Comparison of ENCODE assay signal across 8 cellular contexts in genomic region chr5:125411163-125412050, GRCh38.
DNase-seq lines count a peak whose midpoint lies in the region; ATAC-seq and TF ChIP-seq lines count a peak whose summit lies in the region.

No MANE protein-coding gene starts in this region.

- no peaks in the 10 kb centered on the region for H4K20me1 ChIP-seq in PC-9 (ENCODE audit: insufficient read depth)

- DNase-seq in NCI-H1436 (lab: John Stamatoyannopoulos, UW) (peak; percentile 57), NCI-H1436 treated with DMSO at 0.1 percent for 48 hours (lab: John Stamatoyannopoulos, UW) (no peak), PC-9 (no peak), fibroblast of villous mesenchyme (ENCODE audit: low read depth) (peak; percentile 13), retina (peak; percentile 62)
- DNase-seq in activated CD4-positive, CD25-positive, alpha-beta regulatory T cell treated with anti-CD3 and anti-CD28 coated beads, Interleukin-2, amount 50 U/mL, for 72 hours, result no peak
- no peak for DNase-seq in activated naive CD4-positive, alpha-beta T cell treated with anti-CD3 and anti-CD28 coated beads, Interleukin-2, amount 50 U/mL, for 72 hours (ENCODE audit: low spot score in 2 of 2)

- no peak overlapping the region for H2AFZ ChIP-seq in PC-9

- H3K79me2 ChIP-seq in PC-9 (ENCODE audit: low read depth), result no peaks in the 10 kb centered on the region

- no peak overlapping the region for H3K27ac Mint-ChIP-seq in activated naive CD4-positive, alpha-beta T cell treated with anti-CD3 and anti-CD28 coated beads, Interleukin-2, amount 50 U/mL, for 72 hours

- H3K9me3 Mint-ChIP-seq in activated naive CD4-positive, alpha-beta T cell treated with anti-CD3 and anti-CD28 coated beads, Interleukin-2, amount 50 U/mL, for 72 hours, result peaks cover 0 to 5% of the 10 kb centered on the region in 2 donors

- H3K9me2 ChIP-seq in PC-9 (ENCODE audit: insufficient read depth), result 0 out of 2 replicates have a peak, but pooled peaks cover 3% of the 10 kb centered on the region

- H3K27ac ChIP-seq in PC-9, result peak overlapping the region; percentile 90

- peak overlapping the region; percentile 32; the same call in 1 of the 2 replicates for H3K4me2 ChIP-seq in PC-9

- TF ChIP-seq CTCF in PC-9 (conservative IDR thresholded peaks at IDR 0.05) (no peak), fibroblast of villous mesenchyme (IDR thresholded peaks at IDR 0.05; ENCODE audit: insufficient read depth, low read depth, low read length) (no peak)

- no peak overlapping the region for H3K4me3 ChIP-seq in PC-9
- H3K4me3 ChIP-seq in fibroblast of villous mesenchyme (ENCODE audit: low read depth, low read length), result no peak overlapping the region

- CTCF ChIA-PET in PC-9 (lab: Charles Lee), result no interaction called here

- H3F3A ChIP-seq in PC-9 (ENCODE audit: insufficient read depth, low read depth), result peaks cover 22% of the 10 kb centered on the region

- H3K9me3 ChIP-seq in PC-9 (ENCODE audit: insufficient read depth, low read depth), result peaks cover 17% of the 10 kb centered on the region; the same call in 1 of the 2 replicates

- H3K36me3 ChIP-seq in PC-9 (ENCODE audit: low read depth), result no peaks in the 10 kb centered on the region

- intact Hi-C loops in PC-9 (cut with micrococcal nuclease; ENCODE audit: unreplicated experiment), result no loop called here

- H3K36me3 Mint-ChIP-seq in activated naive CD4-positive, alpha-beta T cell treated with anti-CD3 and anti-CD28 coated beads, Interleukin-2, amount 50 U/mL, for 72 hours, result no peaks in the 10 kb centered on the region

- H3K4me1 ChIP-seq in PC-9 (replicated peaks; ENCODE audit: insufficient read depth), result peaks cover 45% of the 10 kb centered on the region

- no TSS peak for BruUV-seq in PC-9 (replicated peaks; lab: Mats Ljungman, UMichigan)

- no peaks in the 10 kb centered on the region for H3K27me3 ChIP-seq in PC-9 (ENCODE audit: insufficient read depth, low read depth)

- peak; percentile 50 for ATAC-seq in HG03064 (IDR thresholded peaks at IDR 0.05; ENCODE audit: low read depth, unreplicated experiment)
- no peak for ATAC-seq in activated naive CD4-positive, alpha-beta T cell treated with anti-CD3 and anti-CD28 coated beads, Interleukin-2, amount 50 U/mL, for 72 hours

- POLR2A ChIA-PET in PC-9 (lab: Charles Lee; ENCODE audit: unreplicated experiment), result no interaction called here

Comparison
In these comparisons a context has a peak if more than half of its experiments do, and no peak if none do; other contexts are left out.
1. DNase-seq: peak in NCI-H1436 (single experiment), fibroblast of villous mesenchyme (single experiment) and retina (single experiment); none in NCI-H1436 treated with DMSO at 0.1 percent for 48 hours (single experiment), PC-9 (0 of 2), activated CD4-positive, CD25-positive, alpha-beta regulatory T cell treated with anti-CD3 and anti-CD28 coated beads, Interleukin-2, amount 50 U/mL, for 72 hours (single experiment) and activated naive CD4-positive, alpha-beta T cell treated with anti-CD3 and anti-CD28 coated beads, Interleukin-2, amount 50 U/mL, for 72 hours (0 of 2).